ENCODE assay signal across 12 cellular contexts in genomic region chr3:126132751-126133511, GRCh38. TPM values are rescaled to one million over a fixed set of nuclear protein-coding genes. Genes with fewer than 3 reads are reported as not detected.
DNase-seq lines count a peak whose midpoint lies in the region; ATAC-seq and TF ChIP-seq lines count a peak whose summit lies in the region.
"Had no signal": no experiment of that assay in that cellular context is flagged by ENCODE, and none has a peak within 500 bp of the region (broad histone marks: within the 10 kb centered on the region; RNA-seq: fewer than 3 reads in every experiment).

No MANE protein-coding gene starts in this region.

- in situ Hi-C loops in brain microvascular endothelial cell (cut with HindIII; ENCODE audit: low pct_ligation_motif_present, low sequenced_read_pairs), result no loop called here

- H3K27ac Mint-ChIP-seq in CD14-positive monocyte, result peak overlapping the region in 1 of 7 donors; percentile 9
- no peak overlapping the region for H3K27ac Mint-ChIP-seq in stimulated activated memory B cell treated with anti-CD40 and anti-IgM and Interleukin-4, amounts not matched to agents 10 μg/mL and 1 μg/mL and 100 μg/mL, for 72 hours

- intact Hi-C loops in CD14-positive monocyte (cut with micrococcal nuclease), result no loop called here

- H4K20me1 ChIP-seq in Karpas-422 (ENCODE audit: insufficient read depth, low read depth, low read length) (no peaks in the 10 kb centered on the region), neural cell (ENCODE audit: insufficient read depth) (no peaks in the 10 kb centered on the region)

- H3K4me3 Mint-ChIP-seq in CD14-positive monocyte, result no peak overlapping the region
- H3K4me3 Mint-ChIP-seq in stimulated activated memory B cell treated with anti-CD40 and anti-IgM and Interleukin-4, amounts not matched to agents 10 μg/mL and 1 μg/mL and 100 μg/mL, for 72 hours, result no peak overlapping the region

- no peak for ATAC-seq in stimulated activated memory B cell treated with anti-CD40 and anti-IgM and Interleukin-4, amounts not matched to agents 10 μg/mL and 1 μg/mL and 100 μg/mL, for 72 hours
- no peak for ATAC-seq in GM21381 (IDR thresholded peaks at IDR 0.05; ENCODE audit: unreplicated experiment)
- no peak for ATAC-seq in HG03196 (IDR thresholded peaks at IDR 0.05; ENCODE audit: unreplicated experiment)
- ATAC-seq in GM19035 (IDR thresholded peaks at IDR 0.05; ENCODE audit: unreplicated experiment), result no peak

- H3K9me3 Mint-ChIP-seq in CD14-positive monocyte, result peaks cover 0 to 2% (median 0%) of the 10 kb centered on the region in 7 donors
- no peaks in the 10 kb centered on the region for H3K9me3 Mint-ChIP-seq in stimulated activated memory B cell treated with anti-CD40 and anti-IgM and Interleukin-4, amounts not matched to agents 10 μg/mL and 1 μg/mL and 100 μg/mL, for 72 hours

- H3K9ac ChIP-seq in Karpas-422 (ENCODE audit: low read length), result no peak overlapping the region
- H3K9ac ChIP-seq in neural cell (ENCODE audit: low read length), result no peak overlapping the region
- H3K9ac ChIP-seq: KMS-11 had no signal

- TF ChIP-seq RAD21 in neural cell (conservative IDR thresholded peaks at IDR 0.05), result no peak

- no peaks in the 10 kb centered on the region for H3F3A ChIP-seq in neural cell (ENCODE audit: insufficient read depth, low read length, poor library complexity, severe bottlenecking)

- H3K9me2 ChIP-seq in Karpas-422 (replicated peaks; ENCODE audit: insufficient read depth, low read length), result no peaks in the 10 kb centered on the region
- no peaks in the 10 kb centered on the region for H3K9me2 ChIP-seq in neural cell (ENCODE audit: insufficient read depth, low read length)

- no peak overlapping the region for H3K4me2 ChIP-seq in Karpas-422 (ENCODE audit: low read depth, low read length, poor library complexity, severe bottlenecking)
- H3K4me2 ChIP-seq in neural cell (ENCODE audit: low read length), result no peak overlapping the region
- H3K4me2 ChIP-seq: KMS-11 had no signal

- H3K4me3 ChIP-seq in Karpas-422 (ENCODE audit: low read length), result no peak overlapping the region
- H3K4me3 ChIP-seq in brain microvascular endothelial cell (ENCODE audit: low read depth, low read length), result no peak overlapping the region
- no peak overlapping the region for H3K4me3 ChIP-seq in neural cell (ENCODE audit: low read length)
- H3K4me3 ChIP-seq: HAP-1 had no signal

- H3K79me2 ChIP-seq in Karpas-422 (ENCODE audit: low read length) (no peaks in the 10 kb centered on the region), neural cell (replicated peaks; ENCODE audit: insufficient read depth, low read length) (no peaks in the 10 kb centered on the region)

- H3K27me3 ChIP-seq in Karpas-422 (ENCODE audit: low read length) (no peaks in the 10 kb centered on the region), brain microvascular endothelial cell (replicated peaks) (no peaks in the 10 kb centered on the region), neural cell (ENCODE audit: insufficient read depth, low read depth, low read length) (no peaks in the 10 kb centered on the region)

- H3K27me3 Mint-ChIP-seq in CD14-positive monocyte (ENCODE audit: low read depth in 3 of 3), result peaks cover 6 to 9% (median 7%) of the 10 kb centered on the region in 3 donors
- H3K27me3 Mint-ChIP-seq in stimulated activated memory B cell treated with anti-CD40 and anti-IgM and Interleukin-4, amounts not matched to agents 10 μg/mL and 1 μg/mL and 100 μg/mL, for 72 hours, result peaks cover 55% of the 10 kb centered on the region

- peaks cover 10% of the 10 kb centered on the region for H3K4me1 Mint-ChIP-seq in CD14-positive monocyte
- H3K4me1 Mint-ChIP-seq in stimulated activated memory B cell treated with anti-CD40 and anti-IgM and Interleukin-4, amounts not matched to agents 10 μg/mL and 1 μg/mL and 100 μg/mL, for 72 hours, result peaks cover 6% of the 10 kb centered on the region

- TF ChIP-seq CTCF in CD14-positive monocyte (IDR thresholded peaks at IDR 0.05) (no peak), brain microvascular endothelial cell (IDR thresholded peaks at IDR 0.05; ENCODE audit: low read depth, low read length, missing control alignments) (peak; percentile 64), neural cell (IDR thresholded peaks at IDR 0.05; ENCODE audit: poor library complexity, severe bottlenecking) (peak; percentile 49)

- TF ChIP-seq EP300 in neural cell (conservative IDR thresholded peaks at IDR 0.05; ENCODE audit: poor library complexity, severe bottlenecking), result no peak

- no peaks in the 10 kb centered on the region for H3K36me3 Mint-ChIP-seq in CD14-positive monocyte
- H3K36me3 Mint-ChIP-seq in stimulated activated memory B cell treated with anti-CD40 and anti-IgM and Interleukin-4, amounts not matched to agents 10 μg/mL and 1 μg/mL and 100 μg/mL, for 72 hours, result no peaks in the 10 kb centered on the region

- DNase-seq in CD14-positive monocyte (ENCODE audit: low spot score), result peak; percentile 24
- peak; percentile 62 for DNase-seq in Karpas-422
- peak; percentile 14 for DNase-seq in brain microvascular endothelial cell
- DNase-seq: central memory CD4-positive, alpha-beta T cell; GF-D8 had no signal

- H3K27ac ChIP-seq in Karpas-422 (ENCODE audit: low read length) (no peak overlapping the region), brain microvascular endothelial cell (no peak overlapping the region), neural cell (ENCODE audit: low read length) (no peak overlapping the region)
- H3K27ac ChIP-seq: KMS-11 had no signal

- no peaks in the 10 kb centered on the region for H3K4me1 ChIP-seq in Karpas-422 (ENCODE audit: low read length)
- H3K4me1 ChIP-seq: HAP-1 had no signal

- H3K36me3 ChIP-seq in Karpas-422 (ENCODE audit: insufficient read depth, low read length) (no peaks in the 10 kb centered on the region), brain microvascular endothelial cell (replicated peaks) (no peaks in the 10 kb centered on the region), neural cell (ENCODE audit: insufficient read depth, low read length) (no peaks in the 10 kb centered on the region)
- H3K36me3 ChIP-seq: HAP-1 had no signal

- H3K9me3 ChIP-seq in Karpas-422 (ENCODE audit: low read length) (no peaks in the 10 kb centered on the region), neural cell (ENCODE audit: low read length) (no peaks in the 10 kb centered on the region)
- H3K9me3 ChIP-seq: HAP-1 had no signal

- H2AFZ ChIP-seq in Karpas-422 (ENCODE audit: low read length), result no peak overlapping the region
- H2AFZ ChIP-seq in neural cell (ENCODE audit: low read depth, low read length), result no peak overlapping the region

TF ChIP-seq in neural cell, 6 proteins besides CTCF, POLR2A, EP300 and RAD21:
- TF ChIP-seq POLR2AphosphoS5 (IDR thresholded peaks at IDR 0.05), result no peak
- TF ChIP-seq SMC3 (conservative IDR thresholded peaks at IDR 0.05; ENCODE audit: poor library complexity), result peak; percentile 22

RNA-seq across cellular contexts. Expression of gene ALDH1L1, which starts 47.5 kb away (rescaled TPM):
- polyA plus RNA-seq in CD14-positive monocyte (not detected), neural cell (not detected in 2 replicates)
- not detected in 2 replicates for total RNA-seq in Karpas-422 (2014; rRNA removed; shearing (Covaris generic); ENCODE audit: low replicate concordance)
- polyA minus RNA-seq in neural cell, result not detected in 2 replicates

RNA-seq across cellular contexts. Expression of gene SLC41A3, which starts 49.0 kb away (rescaled TPM):
- polyA plus RNA-seq in CD14-positive monocyte, result 10 to 100 TPM in 1 of 2 donors, 1 to 10 TPM in 1; 2.8 to 13.6 TPM
- 26.9 and 45.0 TPM in 2 replicates for total RNA-seq in Karpas-422 (2014; rRNA removed; shearing (Covaris generic); ENCODE audit: low replicate concordance)
- 80.0 and 90.4 TPM in 2 replicates for polyA plus RNA-seq in neural cell
- polyA minus RNA-seq in neural cell, result 68.1 and 70.8 TPM in 2 replicates
